ENCODE assay signal across 24 cellular contexts in genomic region chr6:48272518-48272917, GRCh38.
DNase-seq lines count a peak whose midpoint lies in the region; ATAC-seq, FAIRE-seq and TF ChIP-seq lines count a peak whose summit lies in the region.
"Had no signal": no experiment of that assay in that cellular context is flagged by ENCODE, and none has a peak within 500 bp of the region (broad histone marks: within the 10 kb centered on the region; RNA-seq: fewer than 3 reads in every experiment).

No MANE protein-coding gene starts in this region.

- no peak overlapping the region for H3K27ac ChIP-seq in A549
- H3K27ac ChIP-seq in K562 (ENCODE audit: extremely low read depth, low read depth, low read length): no peak overlapping the region
- no peak overlapping the region for H3K27ac ChIP-seq in smooth muscle cell (ENCODE audit: low read depth)
- H3K27ac ChIP-seq in body of pancreas: no peak overlapping the region
- H3K27ac ChIP-seq: BLaER1 had no signal

- no peaks in the 10 kb centered on the region for H3K9me1 ChIP-seq in K562 (ENCODE audit: control insufficient read depth, insufficient read depth, low read length)

- H3K4me1 ChIP-seq in A549 (no peaks in the 10 kb centered on the region), K562 (replicated peaks in 1 of 2; ENCODE audit: control insufficient read depth in 2 of 2, insufficient read depth in 2 of 2, low read length in 2 of 2) (no peaks in the 10 kb centered on the region), smooth muscle cell (ENCODE audit: low read depth) (no peaks in the 10 kb centered on the region), body of pancreas (no peaks in the 10 kb centered on the region)
- H3K4me1 ChIP-seq: BE2C, BLaER1 had no signal

- H3K4me2 ChIP-seq in A549 (no peak overlapping the region), K562 (ENCODE audit: insufficient read depth, low read length) (no peak overlapping the region), smooth muscle cell (peak overlapping the region; percentile 31)
- H3K4me2 ChIP-seq: BLaER1 had no signal

- FAIRE-seq in A204.1 (lab: Jason Lieb, UNC): peak; percentile 72
- no peak for FAIRE-seq in A549 (lab: Jason Lieb, UNC)
- FAIRE-seq in K562 (lab: Jason Lieb, UNC): no peak
- FAIRE-seq: GM12891, GM19239 had no signal

- TF ChIP-seq POLR2A in A549 (IDR thresholded peaks at IDR 0.05; ENCODE audit: low read length): no peak
- no peak for TF ChIP-seq POLR2A in K562 (conservative IDR thresholded peaks at IDR 0.05)
- TF ChIP-seq POLR2A in body of pancreas (IDR thresholded peaks at IDR 0.05): no peak

- intact Hi-C loops in K562 (cut with micrococcal nuclease) (no loop called here), body of pancreas (cut with DNase I) (no loop called here)

- H3K4me3 ChIP-seq in A549: no peak overlapping the region
- H3K4me3 ChIP-seq in K562: no peak overlapping the region
- no peak overlapping the region for H3K4me3 ChIP-seq in smooth muscle cell
- no peak overlapping the region for H3K4me3 ChIP-seq in body of pancreas
- H3K4me3 ChIP-seq: BLaER1 had no signal

- H3K9me3 ChIP-seq in A549: no peaks in the 10 kb centered on the region
- H3K9me3 ChIP-seq in K562 (replicated peaks; ENCODE audit: control insufficient read depth, insufficient read depth, low read depth, low read length): peaks cover 2% of the 10 kb centered on the region
- no peaks in the 10 kb centered on the region for H3K9me3 ChIP-seq in smooth muscle cell (replicated peaks; ENCODE audit: low read depth)
- H3K9me3 ChIP-seq in body of pancreas: no peaks in the 10 kb centered on the region
- H3K9me3 ChIP-seq: BE2C, BLaER1 had no signal

- no peaks in the 10 kb centered on the region for H3K36me3 ChIP-seq in K562 (ENCODE audit: control insufficient read depth, insufficient read depth, low read length)
- no peaks in the 10 kb centered on the region for H3K36me3 ChIP-seq in smooth muscle cell (ENCODE audit: low read depth)
- H3K36me3 ChIP-seq in body of pancreas (replicated peaks in 1 of 2; ENCODE audit: insufficient read depth in 1 of 2, low read depth in 2 of 2): no peaks in the 10 kb centered on the region
- H3K36me3 ChIP-seq: BE2C, BLaER1 had no signal

- no peaks in the 10 kb centered on the region for H3K79me2 ChIP-seq in K562 (ENCODE audit: control insufficient read depth, insufficient read depth, low read length)
- no peaks in the 10 kb centered on the region for H3K79me2 ChIP-seq in smooth muscle cell (ENCODE audit: low read depth)

- H3K27me3 ChIP-seq in K562 (ENCODE audit: control insufficient read depth in 2 of 2, insufficient read depth in 2 of 2, low read length in 2 of 2) (no peaks in the 10 kb centered on the region), smooth muscle cell (ENCODE audit: low read depth) (no peaks in the 10 kb centered on the region), body of pancreas (no peaks in the 10 kb centered on the region)
- H3K27me3 ChIP-seq: BE2C, BLaER1 had no signal

- no peak for TF ChIP-seq RAD21 in A549 (conservative IDR thresholded peaks at IDR 0.05 in 1 of 2, IDR thresholded peaks at IDR 0.05 in 1 of 2)
- no peak for TF ChIP-seq RAD21 in K562 (CRISPR knock-in tag; conservative IDR thresholded peaks at IDR 0.05 in 1 of 2, IDR thresholded peaks at IDR 0.05 in 1 of 2)

- in situ Hi-C loops in K562 (cut with MboI): no loop called here

- CTCF ChIA-PET in A549 (lab: Yijun Ruan, JAX): no interaction called here
- CTCF ChIA-PET in K562 (lab: Yijun Ruan, JAX; ENCODE audit: low intra/inter-chr PET ratio): no interaction called here

- H3K9ac ChIP-seq in K562 (ENCODE audit: insufficient read depth in 1 of 2, low read depth in 2 of 2, low read length in 2 of 2): no peak overlapping the region
- no peak overlapping the region for H3K9ac ChIP-seq in smooth muscle cell (ENCODE audit: low read depth)
- H3K9ac ChIP-seq: BLaER1 had no signal

- WGBS in A549 (ENCODE audit: missing lambda C conversion rate): 91% methylated on average over 1 of the region's 1 CpG
- 3% methylated on average over 1 of the region's 1 CpG for WGBS in K562 (ENCODE audit: insufficient coverage, low coverage, missing lambda C conversion rate)
- WGBS in smooth muscle cell (ENCODE audit: low lambda C conversion rate): 97% methylated on average over 1 of the region's 1 CpG
- WGBS in body of pancreas, 2 donors: 94 to 97% methylated on average over 1 of the region's 1 CpG

- no peaks in the 10 kb centered on the region for H3F3A ChIP-seq in smooth muscle cell (ENCODE audit: low read depth)

- DNase-seq in A549 (ENCODE audit: low read depth in 1 of 2, low spot score in 1 of 2) (no peak), K562 (ENCODE audit: extremely low read depth in 1 of 4, low spot score in 3 of 4) (no peak), smooth muscle cell (lab: John Stamatoyannopoulos, UW; ENCODE audit: unreplicated experiment) (no peak), body of pancreas (no peak), EL (no peak)
- DNase-seq: 8988T; ACHN; BE2C; C1 segment of cervical spinal cord; CD4-positive, alpha-beta memory T cell; CD4-positive, CD25-positive, alpha-beta regulatory T cell; CD8-positive, alpha-beta memory T cell; COR-L47; DMS 273 treated with DMSO at 0.1 percent for 48 hours; DMS153; DMS53; DMS79; DND-41; GF-D8 had no signal

- TF ChIP-seq EP300 in A549 (IDR thresholded peaks at IDR 0.05) (no peak), K562 (IDR thresholded peaks at IDR 0.05; ENCODE audit: low read length) (no peak)

- ATAC-seq in A549 (no peak), K562 (no peak), body of pancreas (no peak), HG03432 (IDR thresholded peaks at IDR 0.05; ENCODE audit: unreplicated experiment) (no peak)

- H4K20me1 ChIP-seq in K562 (replicated peaks; ENCODE audit: control insufficient read depth, insufficient read depth, low read length) (no peaks in the 10 kb centered on the region), smooth muscle cell (ENCODE audit: low read depth) (no peaks in the 10 kb centered on the region)
- H4K20me1 ChIP-seq: BLaER1 had no signal

- BruUV-seq in K562 (replicated peaks; lab: Mats Ljungman, UMichigan): no TSS peak

- TF ChIP-seq CTCF in A549 (IDR thresholded peaks at IDR 0.05): no peak
- no peak for TF ChIP-seq CTCF in K562 (IDR thresholded peaks at IDR 0.05 in 2 of 3, conservative IDR thresholded peaks at IDR 0.05 in 1 of 3; ENCODE audit: insufficient read depth in 2 of 3, low read depth in 1 of 3, low read length in 3 of 3)
- TF ChIP-seq CTCF in smooth muscle cell (IDR thresholded peaks at IDR 0.05; ENCODE audit: borderline replicate concordance, insufficient read depth, poor library complexity, severe bottlenecking): no peak
- no peak for TF ChIP-seq CTCF in body of pancreas (IDR thresholded peaks at IDR 0.05)

- H2AFZ ChIP-seq in K562 (ENCODE audit: low read depth, low read length): no peak overlapping the region
- no peak overlapping the region for H2AFZ ChIP-seq in smooth muscle cell (ENCODE audit: low read depth)

- POLR2A ChIA-PET in A549 (lab: Yijun Ruan, JAX) (no interaction called here), K562 (lab: Yijun Ruan, JAX) (no interaction called here)

TF ChIP-seq in A549, 52 proteins besides CTCF, POLR2A, EP300 and RAD21:
- TF ChIP-seq TFCP2L1 (CRISPR knock-in tag; IDR thresholded peaks at IDR 0.05) (no peak), SREBF2 (IDR thresholded peaks at IDR 0.05) (no peak), MYC (IDR thresholded peaks at IDR 0.05; ENCODE audit: borderline replicate concordance, low read length) (no peak), MAFK (IDR thresholded peaks at IDR 0.05; ENCODE audit: partially characterized antibody) (peak; percentile 16), CBX2 (IDR thresholded peaks at IDR 0.05; ENCODE audit: borderline replicate concordance, low read depth) (no peak), PHF8 (IDR thresholded peaks at IDR 0.05; ENCODE audit: borderline replicate concordance, low read depth) (no peak)

TF ChIP-seq in K562, 482 proteins besides CTCF, POLR2A, EP300 and RAD21 (continues in another document):
- TF ChIP-seq, protein P1, sequence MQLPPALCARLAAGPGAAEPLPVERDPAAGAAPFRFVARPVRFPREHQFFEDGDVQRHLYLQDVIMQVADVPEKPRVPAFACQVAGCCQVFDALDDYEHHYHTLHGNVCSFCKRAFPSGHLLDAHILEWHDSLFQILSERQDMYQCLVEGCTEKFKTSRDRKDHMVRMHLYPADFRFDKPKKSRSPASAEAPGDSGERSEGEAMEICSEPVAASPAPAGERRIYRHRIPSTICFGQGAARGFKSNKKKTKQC (CRISPR knock-in tag; IDR thresholded peaks at IDR 0.05): no peak
- no peak for TF ChIP-seq KDM5B (IDR thresholded peaks at IDR 0.05; ENCODE audit: insufficient replicate concordance, low read depth, low read length)
- TF ChIP-seq HMG20B (CRISPR knock-in tag; IDR thresholded peaks at IDR 0.05): no peak
- TF ChIP-seq ZFP30 (CRISPR knock-in tag; IDR thresholded peaks at IDR 0.05; ENCODE audit: borderline replicate concordance): no peak
- TF ChIP-seq ZNF316 (IDR thresholded peaks at IDR 0.05): 0 out of 2 replicates have a peak, but pooled peaks have one; percentile 24
- 0 out of 2 replicates have a peak, but pooled peaks have one; percentile 34 for TF ChIP-seq MAFK (IDR thresholded peaks at IDR 0.05; ENCODE audit: low read length)
- no peak for TF ChIP-seq FOXK1 (CRISPR knock-in tag; IDR thresholded peaks at IDR 0.05; ENCODE audit: borderline replicate concordance)
- no peak for TF ChIP-seq GTF2F1 (IDR thresholded peaks at IDR 0.05; ENCODE audit: low read depth, low read length)
- no peak for TF ChIP-seq ZHX1 (conservative IDR thresholded peaks at IDR 0.05; ENCODE audit: low read length)
- no peak for TF ChIP-seq NCOR1 (IDR thresholded peaks at IDR 0.05)
- TF ChIP-seq ZNF444 (CRISPR knock-in tag; IDR thresholded peaks at IDR 0.05): no peak
- TF ChIP-seq RFX7 (CRISPR knock-in tag; IDR thresholded peaks at IDR 0.05): no peak
